In the genomic region with DNA sequence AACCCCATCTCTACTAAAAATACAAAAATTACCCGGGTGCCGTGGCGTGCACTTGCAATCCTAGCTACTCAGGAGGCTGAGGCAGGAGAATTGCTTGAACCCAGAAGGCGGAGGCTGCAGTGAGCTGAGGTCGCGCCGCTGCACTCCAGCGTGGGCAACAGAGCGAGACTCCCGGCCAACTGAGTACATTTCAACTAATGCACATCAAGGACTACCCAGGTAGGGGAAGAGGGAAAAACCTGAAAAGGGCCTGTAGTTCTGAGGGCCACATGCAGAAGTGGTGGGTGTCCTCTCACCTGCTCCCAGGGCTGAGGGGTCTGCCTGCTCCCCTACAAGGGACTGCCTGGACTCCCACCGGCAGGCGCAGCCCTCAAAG, we compare ENCODE assay signal across 8 cellular contexts. TPM values are rescaled to one million over a fixed set of nuclear protein-coding genes. Genes with fewer than 3 reads are reported as not detected.
DNase-seq lines count a peak whose midpoint lies in the region; ATAC-seq and TF ChIP-seq lines count a peak whose summit lies in the region.

No MANE protein-coding gene starts in this region.

- no peaks in the 10 kb centered on the region for H3K9me3 Mint-ChIP-seq in IgD-negative memory B cell
- H3K9me3 Mint-ChIP-seq in natural killer cell, result no peaks in the 10 kb centered on the region

- H3K4me1 Mint-ChIP-seq in IgD-negative memory B cell, result peaks cover 4 to 9% (median 7%) of the 10 kb centered on the region in 3 donors
- peaks cover 0 to 27% of the 10 kb centered on the region in 2 donors for H3K4me1 Mint-ChIP-seq in natural killer cell

- H3K4me3 ChIP-seq in AG09309 (ENCODE audit: control insufficient read depth, low read depth, low read length), result peak overlapping the region; percentile 65
- peak overlapping the region; percentile 70 for H3K4me3 ChIP-seq in effector memory CD4-positive, alpha-beta T cell (ENCODE audit: insufficient read depth, low read depth, low read length, poor library complexity, severe bottlenecking)

- H3K27ac ChIP-seq in effector memory CD4-positive, alpha-beta T cell (ENCODE audit: insufficient read depth, low read length, poor library complexity, severe bottlenecking), result peak overlapping the region; percentile 58

- H3K27me3 Mint-ChIP-seq in IgD-negative memory B cell (peaks cover under 1% of the 10 kb centered on the region), natural killer cell (ENCODE audit: low read depth in 2 of 2) (no peaks in the 10 kb centered on the region)

- no peak for TF ChIP-seq CTCF in AG09309 (IDR thresholded peaks at IDR 0.05; ENCODE audit: control insufficient read depth, insufficient read depth, low read depth, low read length, missing control alignments)
- TF ChIP-seq CTCF in natural killer cell (IDR thresholded peaks at IDR 0.05), result no peak

- H3K4me3 Mint-ChIP-seq in IgD-negative memory B cell, result peak overlapping the region; percentile 64 to 92 (median 84)
- H3K4me3 Mint-ChIP-seq in natural killer cell, result peak overlapping the region; percentile 77

- ATAC-seq in natural killer cell (no peak), HG02840 (IDR thresholded peaks at IDR 0.05; ENCODE audit: low FRiP score, unreplicated experiment) (no peak)

- H3K9me3 ChIP-seq in effector memory CD4-positive, alpha-beta T cell (ENCODE audit: control insufficient read depth, low read length), result no peaks in the 10 kb centered on the region

- no peaks in the 10 kb centered on the region for H3K36me3 ChIP-seq in effector memory CD4-positive, alpha-beta T cell (ENCODE audit: control insufficient read depth, insufficient read depth, low read length)

- H3K36me3 Mint-ChIP-seq in IgD-negative memory B cell (no peaks in the 10 kb centered on the region), natural killer cell (no peaks in the 10 kb centered on the region)

- H3K27ac Mint-ChIP-seq in IgD-negative memory B cell (peak overlapping the region in 1 of 3 donors; percentile 88), natural killer cell (peak overlapping the region in 1 of 2 donors; percentile 86)

- no peaks in the 10 kb centered on the region for H3K27me3 ChIP-seq in effector memory CD4-positive, alpha-beta T cell (replicated peaks; ENCODE audit: control insufficient read depth, insufficient read depth, low read length, poor library complexity, severe bottlenecking)

- DNase-seq in AG09309 (ENCODE audit: low read depth) (no peak), natural killer cell (no peak), GF-D8 (lab: John Stamatoyannopoulos, UW) (no peak), NCI-H2196 (lab: John Stamatoyannopoulos, UW; ENCODE audit: unreplicated experiment) (no peak), NCI-H2029 (lab: John Stamatoyannopoulos, UW) (no peak)
- no peak for DNase-seq in effector memory CD4-positive, alpha-beta T cell

- intact Hi-C loops in natural killer cell (cut with micrococcal nuclease), result no loop called here

- H3K4me1 ChIP-seq in effector memory CD4-positive, alpha-beta T cell (ENCODE audit: control insufficient read depth, insufficient read depth, low read length, poor library complexity, severe bottlenecking), result peaks cover 10% of the 10 kb centered on the region

RNA-seq across cellular contexts. Expression of a gene that starts 0.6 kb away (rescaled TPM):
- polyA plus RNA-seq in IgD-negative memory B cell, result 3.0 TPM
- total RNA-seq in natural killer cell, result 10 to 100 TPM in 1 of 3 donors, 1 to 10 TPM in 2; 6.3 to 11.2 (median 10.0) TPM

RNA-seq across cellular contexts. Expression of a gene that starts 22.6 kb away (rescaled TPM):
- polyA plus RNA-seq in IgD-negative memory B cell, result 4.5 TPM
- total RNA-seq in natural killer cell, result 10 to 100 TPM in 2 of 3 donors, 1 to 10 TPM in 1; 9.3 to 18.6 (median 11.3) TPM

RNA-seq across cellular contexts. Expression of a gene that starts 40.1 kb away (rescaled TPM):
- 5.7 TPM for polyA plus RNA-seq in IgD-negative memory B cell
- 10 to 100 TPM; 17.4 to 27.0 (median 24.7) TPM for total RNA-seq in natural killer cell

RNA-seq across cellular contexts. Expression of a gene that starts 40.4 kb away (rescaled TPM):
- polyA plus RNA-seq in IgD-negative memory B cell, result 241 TPM
- 10 to 100 TPM; 74.7 to 96.3 (median 75.2) TPM for total RNA-seq in natural killer cell

RNA-seq across cellular contexts. Expression of a gene that starts 44.4 kb away (rescaled TPM):
- 150 TPM for polyA plus RNA-seq in IgD-negative memory B cell
- total RNA-seq in natural killer cell, result 10 to 100 TPM; 58.1 to 67.4 (median 61.2) TPM
